Comparison of ENCODE assay signal across 8 cellular contexts in genomic region chr2:234952270-234953115, GRCh38. TPM values are rescaled to one million over a fixed set of nuclear protein-coding genes. Genes with fewer than 3 reads are reported as not detected.
A peak's percentile ranks its signal among the peaks of the same experiment; 100 is the strongest.
DNase-seq lines count a peak whose midpoint lies in the region; ATAC-seq and TF ChIP-seq lines count a peak whose summit lies in the region.

No MANE protein-coding gene starts in this region.

- peak; percentile 50 for DNase-seq in GM23248
- DNase-seq in RWPE1 (ENCODE audit: low spot score) = no peak
- no peak for DNase-seq in esophagus squamous epithelium (lab: John Stamatoyannopoulos, UW)
- DNase-seq in natural killer cell = no peak
- DNase-seq in cerebellar nuclear complex (lab: John Stamatoyannopoulos, UW) = no peak
- no peak for DNase-seq in GDM1 (lab: John Stamatoyannopoulos, UW)
- no peak for DNase-seq in HUDEP-2 (lab: John Stamatoyannopoulos, UW; ENCODE audit: unreplicated experiment in 76 of 76)

- H3K27ac ChIP-seq in GM23248 (peak overlapping the region; percentile 78), RWPE1 (peak overlapping the region; percentile 94), esophagus squamous epithelium (peak overlapping the region; percentile 76 to 89 (median 86))

- H4K20me1 ChIP-seq in GM23248 (ENCODE audit: insufficient read depth) = peaks cover 3% of the 10 kb centered on the region; the same call in 1 of the 2 replicates

- H3K79me2 ChIP-seq in GM23248 (ENCODE audit: insufficient read depth) = peaks cover 59% of the 10 kb centered on the region

- in situ Hi-C loops in GM23248 (cut with MboI) = loop anchor here (25.0 kb wide), 1 partner anchor 390 kb away; no protein-coding TSS in a partner anchor

- H3F3A ChIP-seq in GM23248 (ENCODE audit: insufficient read depth) = peaks cover 54% of the 10 kb centered on the region

- POLR2A ChIA-PET in RWPE1 (lab: Yijun Ruan, JAX; ENCODE audit: low non-redundant PET) = no interaction called here

- peak overlapping the region; percentile 68 for H3K4me3 Mint-ChIP-seq in natural killer cell

- no peak overlapping the region for H3K27ac Mint-ChIP-seq in natural killer cell

- peaks cover 52 to 69% of the 10 kb centered on the region in 2 donors for H3K27me3 Mint-ChIP-seq in natural killer cell (ENCODE audit: low read depth in 2 of 2)

- intact Hi-C loops in esophagus squamous epithelium (cut with DNase I) = no loop called here
- intact Hi-C loops in natural killer cell (cut with micrococcal nuclease) = no loop called here

- peak overlapping the region; percentile 100 for H3K4me2 ChIP-seq in GM23248 (ENCODE audit: unreplicated experiment)

- H3K4me3 ChIP-seq in GM23248 = peak overlapping the region; percentile 93
- peak overlapping the region; percentile 60 to 94 (median 74) for H3K4me3 ChIP-seq in esophagus squamous epithelium

- WGBS in GM23248 (ENCODE audit: low coverage in 1 of 2, low lambda C conversion rate in 2 of 2, missing lambda C conversion rate in 2 of 2), 2 experiments = 1% methylated on average over 68 to 88 of the region's 102 CpGs
- 1 to 2% methylated on average over 16 to 19 of the region's 102 CpGs for WGBS in esophagus squamous epithelium, 2 donors

- TF ChIP-seq CTCF in RWPE1 (conservative IDR thresholded peaks at IDR 0.05; ENCODE audit: low read depth) (no peak), esophagus squamous epithelium (IDR thresholded peaks at IDR 0.05) (no peak), natural killer cell (IDR thresholded peaks at IDR 0.05) (no peak)

- H2AFZ ChIP-seq in GM23248 = no peak overlapping the region

- H3K27me3 ChIP-seq in GM23248 (replicated peaks; ENCODE audit: insufficient read depth) = no peaks in the 10 kb centered on the region
- H3K27me3 ChIP-seq in esophagus squamous epithelium = peaks cover 0 to 44% (median 0%) of the 10 kb centered on the region in 4 donors

- H3K4me1 Mint-ChIP-seq in natural killer cell = peaks cover 11 to 12% of the 10 kb centered on the region in 2 donors

- H3K9me2 ChIP-seq in GM23248 (ENCODE audit: insufficient read depth) = no peaks in the 10 kb centered on the region

- peaks cover 52% of the 10 kb centered on the region for H3K4me1 ChIP-seq in GM23248 (ENCODE audit: insufficient read depth)
- peaks cover 20 to 62% (median 27%) of the 10 kb centered on the region in 3 donors for H3K4me1 ChIP-seq in esophagus squamous epithelium

- peak in 1 of 3 donors; percentile 22 for ATAC-seq in natural killer cell
- ATAC-seq in HG03097 (IDR thresholded peaks at IDR 0.05; ENCODE audit: low FRiP score, unreplicated experiment) = no peak

- no peak for TF ChIP-seq POLR2A in esophagus squamous epithelium (IDR thresholded peaks at IDR 0.05)

- H3K9me3 ChIP-seq in GM23248 (ENCODE audit: low read depth) = no peaks in the 10 kb centered on the region
- H3K9me3 ChIP-seq in esophagus squamous epithelium = no peaks in the 10 kb centered on the region

- CTCF ChIA-PET in RWPE1 (lab: Yijun Ruan, JAX) = interaction anchor here (0.6 kb wide), 1 partner anchor 73 kb away, joined by 3 read pairs; no protein-coding TSS in a partner anchor

- H3K36me3 Mint-ChIP-seq in natural killer cell = no peaks in the 10 kb centered on the region

- H3K9ac ChIP-seq in GM23248 = peak overlapping the region; percentile 96

- H3K36me3 ChIP-seq in GM23248 (ENCODE audit: low read depth) = no peaks in the 10 kb centered on the region
- no peaks in the 10 kb centered on the region for H3K36me3 ChIP-seq in esophagus squamous epithelium

- no peaks in the 10 kb centered on the region for H3K9me3 Mint-ChIP-seq in natural killer cell

RNA-seq across cellular contexts. Expression of gene SH3BP4, which starts 0.7 kb away (rescaled TPM):
- total RNA-seq in GM23248 (2014; rRNA removed; shearing (Covaris generic)) = 96.0 and 100 TPM in 2 replicates
- 59.3 and 59.5 TPM in 2 replicates for polyA plus RNA-seq in GM23248 (2016; fragmentation: Nextera tagmentation; extraction: Ambion mirVana)
- total RNA-seq in esophagus squamous epithelium (10 to 100 TPM; 11.0 to 22.9 (median 18.7) TPM), natural killer cell (1 to 10 TPM in 2 of 3 donors, under 1 TPM in 1; 0.39 to 2.6 (median 1.0) TPM)
